ENCODE assay signal across 32 cellular contexts in the genomic region with DNA sequence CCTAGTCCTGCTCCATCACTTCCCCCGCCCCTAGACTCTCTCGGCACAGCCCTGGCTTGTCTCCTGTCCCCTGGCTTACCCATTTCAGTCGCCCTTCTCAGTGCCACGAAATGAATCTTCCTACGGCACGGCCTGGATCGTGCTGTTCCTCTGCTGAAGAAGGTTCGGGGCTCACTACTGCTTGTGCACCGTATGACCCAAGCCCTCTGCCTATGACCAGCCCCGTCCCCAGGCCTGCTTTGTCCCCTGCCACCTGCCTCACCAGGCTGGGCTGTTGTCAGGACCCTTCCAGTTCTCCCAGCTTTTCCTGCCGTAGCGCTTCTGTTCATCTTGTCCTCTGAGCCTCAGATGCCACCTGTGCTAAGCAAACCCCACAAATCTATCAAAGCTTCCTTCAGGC.
"Had no signal": no experiment of that assay in that cellular context is flagged by ENCODE, and none has a peak within 500 bp of the region (broad histone marks: within the 10 kb centered on the region; RNA-seq: fewer than 3 reads in every experiment).

No MANE protein-coding gene starts in this region.

- H3K9me3 ChIP-seq: Peyer's patch, SJSA1 had no signal

- H3K27ac Mint-ChIP-seq: activated CD4-positive, alpha-beta memory T cell treated with anti-CD3 and anti-CD28 coated beads, Interleukin-2, amount 10 ng/mL, durations not matched to agents 7 days and 5 days; activated naive CD4-positive, alpha-beta T cell treated with anti-CD3 and anti-CD28 coated beads, Interleukin-2, amount 10 ng/mL, durations not matched to agents 7 days and 5 days; activated naive CD8-positive, alpha-beta T cell; activated naive CD8-positive, alpha-beta T cell treated with anti-CD3 and anti-CD28 coated beads, Interleukin-2, amount 50 U/mL, for 24 hours had no signal

- H3K4me3 ChIP-seq: Peyer's patch, SJSA1 had no signal

- ATAC-seq: activated naive CD8-positive, alpha-beta T cell treated with anti-CD3 and anti-CD28 coated beads, Interleukin-2, amount 50 U/mL, for 24 hours; PC-3; SK-N-SH treated with all-trans-retinoic acid at 6 μM for 48 hours had no signal

- H3K4me3 Mint-ChIP-seq: activated CD4-positive, alpha-beta memory T cell treated with anti-CD3 and anti-CD28 coated beads, Interleukin-2, amount 10 ng/mL, durations not matched to agents 7 days and 5 days; activated naive CD4-positive, alpha-beta T cell treated with anti-CD3 and anti-CD28 coated beads, Interleukin-2, amount 10 ng/mL, durations not matched to agents 7 days and 5 days; activated naive CD8-positive, alpha-beta T cell; activated naive CD8-positive, alpha-beta T cell treated with anti-CD3 and anti-CD28 coated beads, Interleukin-2, amount 50 U/mL, for 24 hours; brain had no signal

- H3K36me3 Mint-ChIP-seq: activated naive CD4-positive, alpha-beta T cell treated with anti-CD3 and anti-CD28 coated beads, Interleukin-2, amount 10 ng/mL, durations not matched to agents 7 days and 5 days; activated naive CD8-positive, alpha-beta T cell had no signal

- H3K9ac ChIP-seq: KMS-11 had no signal

- H3K27ac ChIP-seq: KMS-11, Peyer's patch, SJSA1, VCaP had no signal

- DNase-seq: activated CD4-positive, alpha-beta memory T cell treated with anti-CD3 and anti-CD28 coated beads, Interleukin-2, amount 10 ng/mL, durations not matched to agents 7 days and 5 days; activated CD4-positive, alpha-beta T cell treated with anti-CD3 and anti-CD28 coated beads for 1 hour; activated CD4-positive, alpha-beta T cell treated with anti-CD3 and anti-CD28 coated beads for 48 hours; activated CD4-positive, CD25-positive, alpha-beta regulatory T cell; activated CD8-positive, alpha-beta memory T cell treated with anti-CD3 and anti-CD28 coated beads for 24 hours; activated effector memory CD4-positive, alpha-beta T cell treated with Interleukin-2 at 50 U/mL for 16 hours; activated naive CD4-positive, alpha-beta T cell treated with anti-CD3 and anti-CD28 coated beads, Interleukin-2, amount 10 ng/mL, durations not matched to agents 7 days and 5 days; activated naive CD8-positive, alpha-beta T cell treated with anti-CD3 and anti-CD28 coated beads, Interleukin-2, amount 50 U/mL, for 24 hours; activated T-cell treated with anti-CD3 and anti-CD28 coated beads, Interleukin-2, amount 50 U/mL, for 48 hours; anterior cingulate cortex; MM.1S; MV-4-11; NCI-H1092; NCI-H1436 treated with DMSO at 0.1 percent for 48 hours; NCI-H1694 treated with DMSO at 0.1 percent for 48 hours; NCI-H2029; NCI-H345; NCI-H524 treated with DMSO at 0.1 percent for 48 hours; PC-3; RPMI8226; SHP77 treated with DMSO at 0.1 percent for 48 hours; T-helper 1 cell; T-helper 2 cell; T-helper 9 cell had no signal

- H3K4me1 Mint-ChIP-seq: brain had no signal

- H3K4me1 ChIP-seq: Peyer's patch had no signal

- H3K36me3 ChIP-seq: Peyer's patch, SJSA1 had no signal

- H3K27me3 Mint-ChIP-seq: activated naive CD8-positive, alpha-beta T cell; brain had no signal

- H3K27me3 ChIP-seq: Peyer's patch, SJSA1 had no signal

- FAIRE-seq: bronchial epithelial cell had no signal

- H3K9me3 Mint-ChIP-seq: activated CD4-positive, alpha-beta memory T cell treated with anti-CD3 and anti-CD28 coated beads, Interleukin-2, amount 10 ng/mL, durations not matched to agents 7 days and 5 days; activated naive CD4-positive, alpha-beta T cell treated with anti-CD3 and anti-CD28 coated beads, Interleukin-2, amount 10 ng/mL, durations not matched to agents 7 days and 5 days; activated naive CD8-positive, alpha-beta T cell treated with anti-CD3 and anti-CD28 coated beads, Interleukin-2, amount 50 U/mL, for 24 hours had no signal
